ENCODE assay signal across 8 cellular contexts in the genomic region with DNA sequence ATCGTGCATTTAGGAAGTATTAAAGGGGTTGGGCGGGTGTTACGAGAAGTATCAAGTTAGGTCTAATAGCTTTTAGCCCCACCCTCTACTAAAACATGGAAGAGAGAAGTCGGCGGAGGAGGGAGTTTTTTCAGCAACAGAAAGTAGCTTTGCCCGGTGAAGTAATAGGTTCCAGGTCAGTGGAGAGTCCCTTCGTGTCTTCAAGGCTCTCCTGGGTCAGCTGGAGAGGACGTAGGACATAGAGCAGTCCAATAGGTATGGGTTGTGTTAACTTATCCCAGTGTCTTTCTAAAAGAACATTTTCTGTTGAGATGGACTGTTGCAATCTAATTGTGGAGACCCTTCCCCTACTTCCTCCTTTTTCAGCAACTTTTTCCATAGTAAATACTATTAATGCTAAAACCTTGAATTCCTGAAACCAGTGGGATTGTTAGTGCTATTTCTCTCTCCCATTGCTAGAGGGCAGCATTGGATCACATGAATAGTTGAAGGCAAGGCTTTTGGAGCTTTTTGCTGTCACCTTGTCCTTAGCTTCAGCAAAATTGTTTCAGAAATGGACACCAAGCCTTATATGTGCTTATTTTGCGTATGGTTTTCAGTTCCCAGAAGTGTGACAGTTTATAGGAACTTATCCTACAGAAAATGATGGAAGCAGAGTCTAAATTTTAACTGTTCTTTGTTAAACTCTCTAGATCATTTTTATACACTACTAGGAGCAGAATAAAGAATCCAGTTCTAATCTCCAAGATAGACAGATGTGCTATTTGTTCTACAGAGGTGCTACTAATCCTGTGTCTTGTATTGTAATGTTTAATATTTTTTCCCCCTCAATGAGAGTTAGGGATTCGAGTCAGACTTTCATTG. TPM values are rescaled to one million over a fixed set of nuclear protein-coding genes. Genes with fewer than 3 reads are reported as not detected.
DNase-seq lines count a peak whose midpoint lies in the region; ATAC-seq, FAIRE-seq and TF ChIP-seq lines count a peak whose summit lies in the region.

No MANE protein-coding gene starts in this region.

- TF ChIP-seq CTCF in osteoblast (IDR thresholded peaks at IDR 0.05; ENCODE audit: extremely low read depth, low read depth, low read length): peak; percentile 73

- no peak overlapping the region for H3K4me2 ChIP-seq in osteoblast (ENCODE audit: insufficient read depth, low read length)

- no peak overlapping the region for H2AFZ ChIP-seq in osteoblast (ENCODE audit: low read length)

- H3K4me1 ChIP-seq in osteoblast (ENCODE audit: insufficient read depth, low read length): no peaks in the 10 kb centered on the region

- H3K79me2 ChIP-seq in osteoblast (ENCODE audit: insufficient read depth, low read length): no peaks in the 10 kb centered on the region

- H3K27ac ChIP-seq in osteoblast (ENCODE audit: low read depth, low read length): no peak overlapping the region

- DNase-seq in DMS53 treated with DMSO at 0.1 percent for 48 hours (lab: John Stamatoyannopoulos, UW; ENCODE audit: unreplicated experiment) (peak; percentile 51), HuH-7.5 (ENCODE audit: low spot score) (peak; percentile 12), RCC 7860 (ENCODE audit: low spot score) (peak; percentile 33), erythroblast (lab: John Stamatoyannopoulos, UW) (peak; percentile 44 to 67), osteoblast (ENCODE audit: insufficient read length, low spot score, missing footprints) (peak; percentile 54)
- DNase-seq in stimulated activated CD4-positive, alpha-beta T cell treated with anti-CD3 and anti-CD28 coated beads, Interleukin-2, amount 100 ng/mL, for 24 hours: no peak
- no peak for DNase-seq in activated CD8-positive, alpha-beta memory T cell treated with anti-CD3 and anti-CD28 coated beads for 24 hours

- H3K9me3 ChIP-seq in osteoblast (ENCODE audit: low read depth, low read length): no peaks in the 10 kb centered on the region

- no peak for FAIRE-seq in RCC 7860 (lab: Jason Lieb, UNC)

- H4K20me1 ChIP-seq in osteoblast (ENCODE audit: insufficient read depth, low read length): no peaks in the 10 kb centered on the region

- peaks cover 16% of the 10 kb centered on the region for H3K36me3 ChIP-seq in osteoblast (ENCODE audit: insufficient read depth, low read length)

- no peak for ATAC-seq in HG03108 (IDR thresholded peaks at IDR 0.05; ENCODE audit: unreplicated experiment)

- no peak overlapping the region for H3K4me3 ChIP-seq in osteoblast (ENCODE audit: insufficient read depth, low read length)

- TF ChIP-seq POLR2A in erythroblast (IDR thresholded peaks at IDR 0.05; ENCODE audit: low read length): no peak

- H3K27me3 ChIP-seq in osteoblast (ENCODE audit: insufficient read depth, low read length): no peaks in the 10 kb centered on the region

RNA-seq across cellular contexts. Expression of a gene that starts 38.4 kb away (rescaled TPM):
- 31.5 and 38.0 TPM in 2 replicates for total RNA-seq in osteoblast

RNA-seq across cellular contexts. Expression of a gene that starts 38.9 kb away (rescaled TPM):
- 13.3 and 16.3 TPM in 2 replicates for total RNA-seq in osteoblast

Comparison
In these comparisons a context has a peak if more than half of its experiments do, and no peak if none do; other contexts are left out.
1. DNase-seq: peak in DMS53 treated with DMSO at 0.1 percent for 48 hours (single experiment), HuH-7.5 (single experiment), RCC 7860 (single experiment), erythroblast (2 of 2) and osteoblast (single experiment); none in stimulated activated CD4-positive, alpha-beta T cell treated with anti-CD3 and anti-CD28 coated beads, Interleukin-2, amount 100 ng/mL, for 24 hours (0 of 2) and activated CD8-positive, alpha-beta memory T cell treated with anti-CD3 and anti-CD28 coated beads for 24 hours (single experiment).